ENCODE assay signal across 9 cellular contexts in genomic region chr4:89158884-89159503, GRCh38. TPM values are rescaled to one million over a fixed set of nuclear protein-coding genes. Genes with fewer than 3 reads are reported as not detected.
DNase-seq lines count a peak whose midpoint lies in the region; TF ChIP-seq lines count a peak whose summit lies in the region.
"Had no signal": no experiment of that assay in that cellular context is flagged by ENCODE, and none has a peak within 500 bp of the region (broad histone marks: within the 10 kb centered on the region; RNA-seq: fewer than 3 reads in every experiment).

No MANE protein-coding gene starts in this region.

- H3K36me3 Mint-ChIP-seq in MCF 10A (ENCODE audit: insufficient read depth, unreplicated experiment) (no peaks in the 10 kb centered on the region), type B pancreatic cell (no peaks in the 10 kb centered on the region)
- H3K36me3 Mint-ChIP-seq: CD8-positive, alpha-beta memory T cell had no signal

- H3K4me3 Mint-ChIP-seq in MCF 10A (ENCODE audit: unreplicated experiment) (no peak overlapping the region), type B pancreatic cell (no peak overlapping the region)
- H3K4me3 Mint-ChIP-seq: CD8-positive, alpha-beta memory T cell had no signal

- no TSS peak for BruUV-seq in MCF 10A (replicated peaks; lab: Mats Ljungman, UMichigan)

- H3K27ac Mint-ChIP-seq in MCF 10A (ENCODE audit: low read depth, unreplicated experiment) (no peak overlapping the region), type B pancreatic cell (no peak overlapping the region)

- POLR2A ChIA-PET in MCF 10A (lab: Yijun Ruan, JAX), result interaction anchor here (1.1 kb wide), 1 partner anchor 47 kb away, joined by 3 read pairs; the partner anchor contains the start of gene TIGD2

- H3K27me3 Mint-ChIP-seq in MCF 10A (ENCODE audit: insufficient read depth, unreplicated experiment), result no peaks in the 10 kb centered on the region
- no peaks in the 10 kb centered on the region for H3K27me3 Mint-ChIP-seq in type B pancreatic cell

- H3K9me3 Mint-ChIP-seq in MCF 10A (ENCODE audit: unreplicated experiment), result no peaks in the 10 kb centered on the region
- no peaks in the 10 kb centered on the region for H3K9me3 Mint-ChIP-seq in type B pancreatic cell
- H3K9me3 Mint-ChIP-seq: CD8-positive, alpha-beta memory T cell had no signal

- H3K4me1 Mint-ChIP-seq in MCF 10A (ENCODE audit: insufficient read depth, unreplicated experiment) (peaks cover 6% of the 10 kb centered on the region), type B pancreatic cell (ENCODE audit: unreplicated experiment) (no peaks in the 10 kb centered on the region)

- peak; percentile 60 for TF ChIP-seq CTCF in HFF-Myc (IDR thresholded peaks at IDR 0.05; ENCODE audit: low read depth, low read length, missing control alignments)
- TF ChIP-seq CTCF in MCF 10A (IDR thresholded peaks at IDR 0.05; ENCODE audit: unreplicated experiment), result peak; percentile 35
- TF ChIP-seq CTCF in type B pancreatic cell (conservative IDR thresholded peaks at IDR 0.05), result peak; percentile 90

- CTCF ChIA-PET in MCF 10A (lab: Yijun Ruan, JAX), result interaction anchor here (0.6 to 11.5 kb wide), 15 partner anchors 10 to 672 kb away, joined by 3 to 128 read pairs (median 3); no protein-coding TSS in a partner anchor

- intact Hi-C loops in MCF 10A (cut with micrococcal nuclease), result loop anchor here (1.0 to 2.0 kb wide), 2 partner anchors 68 to 275 kb away; no protein-coding TSS in a partner anchor

- H3K4me3 ChIP-seq in HFF-Myc (replicated peaks; ENCODE audit: low read depth, low read length), result no peak overlapping the region

- peak; percentile 0 for DNase-seq in NCI-H1436 treated with DMSO at 0.1 percent for 48 hours (lab: John Stamatoyannopoulos, UW)
- DNase-seq in NCI-H1436 (lab: John Stamatoyannopoulos, UW), result no peak
- peak; percentile 24 for DNase-seq in HFF-Myc (ENCODE audit: extremely low read depth, low read depth)
- DNase-seq in NCI-H2227 (lab: John Stamatoyannopoulos, UW; ENCODE audit: unreplicated experiment), result peak; percentile 57
- DNase-seq in MCF 10A (ENCODE audit: unreplicated experiment), result peak; percentile 65
- peak; percentile 53 for DNase-seq in kidney tubule cell (ENCODE audit: low spot score)
- no peak for DNase-seq in type B pancreatic cell (ENCODE audit: extremely low spot score, unreplicated experiment)
- DNase-seq in GOT3 (lab: John Stamatoyannopoulos, UW), result no peak

RNA-seq across cellular contexts. Expression of gene TIGD2, which starts 47.7 kb away (rescaled TPM):
- total RNA-seq in MCF 10A (2022), result 15.1 and 15.5 TPM in 2 replicates
- 13.2 and 15.5 TPM in 2 replicates for total RNA-seq in type B pancreatic cell (ENCODE audit: low replicate concordance)

Comparison
In these comparisons a context has a peak if more than half of its experiments do, and no peak if none do; other contexts are left out.
1. DNase-seq: peak in NCI-H1436 treated with DMSO at 0.1 percent for 48 hours (single experiment), HFF-Myc (single experiment), NCI-H2227 (single experiment), MCF 10A (single experiment) and kidney tubule cell (single experiment); none in NCI-H1436 (single experiment), type B pancreatic cell (single experiment) and GOT3 (single experiment).
2. CTCF ChIP-seq: peak in every context shown above with its lines; median percentile 90 in type B pancreatic cell; 60 in HFF-Myc; 35 in MCF 10A.